In the genomic region with DNA sequence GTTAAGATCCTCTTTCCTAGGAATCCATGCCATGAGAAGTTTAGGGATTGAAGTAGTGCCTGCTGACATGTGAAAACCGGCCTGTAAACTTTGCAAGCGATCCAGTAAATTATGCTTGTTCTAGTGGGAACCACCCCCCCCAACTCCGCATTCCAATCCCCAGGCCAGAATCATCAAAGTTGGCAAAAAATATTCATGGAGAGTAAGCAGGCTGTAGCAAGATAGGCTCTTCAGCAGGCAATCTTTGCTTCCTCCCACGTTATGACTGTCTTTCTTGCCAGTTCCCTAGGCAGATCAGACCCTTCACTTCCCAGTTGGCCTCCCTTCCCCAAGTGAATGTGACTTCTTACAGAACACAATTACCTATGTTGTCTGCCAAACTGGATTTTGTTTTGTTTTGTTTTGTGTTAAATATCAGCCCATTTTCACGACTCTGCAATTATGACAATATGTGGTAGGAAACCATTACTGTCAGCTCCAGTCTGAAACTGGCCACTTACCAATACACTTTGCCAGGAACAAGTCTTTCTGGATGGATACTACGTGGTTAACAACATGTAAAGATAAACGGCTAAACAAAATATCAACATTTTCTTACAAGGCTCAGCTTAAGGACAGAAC, we compare ENCODE assay signal across 11 cellular contexts. TPM values are rescaled to one million over a fixed set of nuclear protein-coding genes. Genes with fewer than 3 reads are reported as not detected.
A peak's percentile ranks its signal among the peaks of the same experiment; 100 is the strongest.
DNase-seq lines count a peak whose midpoint lies in the region; ATAC-seq and TF ChIP-seq lines count a peak whose summit lies in the region.
"Had no signal": no experiment of that assay in that cellular context is flagged by ENCODE, and none has a peak within 500 bp of the region (broad histone marks: within the 10 kb centered on the region; RNA-seq: fewer than 3 reads in every experiment).

No MANE protein-coding gene starts in this region.

- CTCF ChIA-PET in activated CD4-positive, alpha-beta T cell treated with anti-CD3 and anti-CD28 coated beads for 36 hours (lab: Charles Lee) = no interaction called here

- peaks cover 51% of the 10 kb centered on the region for H3K27me3 Mint-ChIP-seq in activated CD4-positive, alpha-beta T cell treated with anti-CD3 and anti-CD28 coated beads for 36 hours
- H3K27me3 Mint-ChIP-seq in activated T-helper 2 cell treated with anti-CD3 and anti-CD28 coated beads, Interferon-gamma antibody, Interleukin-2, Interleukin-4, amounts not matched to agents 10 μg/mL and 5 μg/mL and 100 μg/mL, durations not matched to agents 14 hours and 24 hours and 36 hours (ENCODE audit: low read depth) = no peaks in the 10 kb centered on the region
- H3K27me3 Mint-ChIP-seq in memory B cell = peaks cover 24% of the 10 kb centered on the region

- TF ChIP-seq CTCF in thoracic aorta (IDR thresholded peaks at IDR 0.05) = no peak

- peaks cover 0 to 22% of the 10 kb centered on the region in 2 donors for H3K4me1 ChIP-seq in thoracic aorta (ENCODE audit: control insufficient read depth in 1 of 2, low read depth in 2 of 2)

- peaks cover 49% of the 10 kb centered on the region for H3K4me1 Mint-ChIP-seq in activated CD4-positive, alpha-beta T cell treated with anti-CD3 and anti-CD28 coated beads for 36 hours
- peaks cover 56% of the 10 kb centered on the region for H3K4me1 Mint-ChIP-seq in activated T-helper 2 cell treated with anti-CD3 and anti-CD28 coated beads, Interferon-gamma antibody, Interleukin-2, Interleukin-4, amounts not matched to agents 10 μg/mL and 5 μg/mL and 100 μg/mL, durations not matched to agents 14 hours and 24 hours and 36 hours (ENCODE audit: low read depth)
- peaks cover 37% of the 10 kb centered on the region for H3K4me1 Mint-ChIP-seq in memory B cell

- POLR2A ChIA-PET in activated CD4-positive, alpha-beta T cell treated with anti-CD3 and anti-CD28 coated beads for 36 hours (lab: Charles Lee) = interaction anchor here (0.9 kb wide), 1 partner anchor 8 kb away, joined by 3 read pairs; no protein-coding TSS in a partner anchor

- no peaks in the 10 kb centered on the region for H3K9me3 ChIP-seq in thoracic aorta

- H3K36me3 ChIP-seq in thoracic aorta = no peaks in the 10 kb centered on the region

- no peaks in the 10 kb centered on the region for H3K27me3 ChIP-seq in thoracic aorta (replicated peaks; ENCODE audit: insufficient read depth)

- intact Hi-C loops in activated CD4-positive, alpha-beta T cell treated with anti-CD3 and anti-CD28 coated beads for 36 hours (cut with DNase I, micrococcal nuclease) = loop anchor here in 1 of 2 experiments (5.0 kb wide), 2 partner anchors 89 to 239 kb away; a partner anchor contains a TSS
- intact Hi-C loops in activated T-helper 2 cell treated with anti-CD3 and anti-CD28 coated beads, Interferon-gamma antibody, Interleukin-2, Interleukin-4, amounts not matched to agents 10 μg/mL and 5 μg/mL and 100 μg/mL, durations not matched to agents 14 hours and 24 hours and 36 hours (cut with micrococcal nuclease) = loop anchor here (10.0 kb wide), 1 partner anchor 382 kb away; a partner anchor contains a TSS

- H3K9me3 Mint-ChIP-seq in activated CD4-positive, alpha-beta T cell treated with anti-CD3 and anti-CD28 coated beads for 36 hours (ENCODE audit: low read depth) = no peaks in the 10 kb centered on the region
- no peaks in the 10 kb centered on the region for H3K9me3 Mint-ChIP-seq in activated T-helper 2 cell treated with anti-CD3 and anti-CD28 coated beads, Interferon-gamma antibody, Interleukin-2, Interleukin-4, amounts not matched to agents 10 μg/mL and 5 μg/mL and 100 μg/mL, durations not matched to agents 14 hours and 24 hours and 36 hours
- H3K9me3 Mint-ChIP-seq in memory B cell = no peaks in the 10 kb centered on the region
- H3K9me3 Mint-ChIP-seq: endodermal cell had no signal

- peak overlapping the region; percentile 76 for H3K4me3 ChIP-seq in thoracic aorta

- H3K4me3 Mint-ChIP-seq in activated CD4-positive, alpha-beta T cell treated with anti-CD3 and anti-CD28 coated beads for 36 hours = peak overlapping the region; percentile 87
- peak overlapping the region; percentile 100 for H3K4me3 Mint-ChIP-seq in activated T-helper 2 cell treated with anti-CD3 and anti-CD28 coated beads, Interferon-gamma antibody, Interleukin-2, Interleukin-4, amounts not matched to agents 10 μg/mL and 5 μg/mL and 100 μg/mL, durations not matched to agents 14 hours and 24 hours and 36 hours (ENCODE audit: low read depth)
- peak overlapping the region; percentile 87 for H3K4me3 Mint-ChIP-seq in memory B cell

- DNase-seq in activated CD4-positive, alpha-beta T cell treated with anti-CD3 and anti-CD28 coated beads for 36 hours = no peak
- no peak for DNase-seq in activated CD4-positive, alpha-beta T cell treated with anti-CD3 and anti-CD28 coated beads for 48 hours
- DNase-seq in activated T-helper 2 cell treated with anti-CD3 and anti-CD28 coated beads, Interferon-gamma antibody, Interleukin-2, Interleukin-4, amounts not matched to agents 10 μg/mL and 5 μg/mL and 100 μg/mL, durations not matched to agents 14 hours and 24 hours and 36 hours (ENCODE audit: low spot score) = no peak
- DNase-seq in memory B cell (ENCODE audit: low spot score in 2 of 2) = no peak
- no peak for DNase-seq in thoracic aorta (ENCODE audit: low spot score)
- no peak for DNase-seq in NCI-H1092 treated with DMSO at 0.1 percent for 48 hours (lab: John Stamatoyannopoulos, UW)
- DNase-seq in stimulated activated CD4-positive, alpha-beta T cell treated with anti-CD3 and anti-CD28 coated beads, Interleukin-12 subunit alpha, Interleukin-12 subunit beta, amount 100 ng/mL, for 4 hours = no peak
- no peak for DNase-seq in GOT3 (lab: John Stamatoyannopoulos, UW)
- DNase-seq: NCI-H2171, substantia nigra had no signal

- ATAC-seq in activated CD4-positive, alpha-beta T cell treated with anti-CD3 and anti-CD28 coated beads for 36 hours = no peak
- ATAC-seq in memory B cell (ENCODE audit: low read depth) (no peak), thoracic aorta (ENCODE audit: insufficient number of reproducible peaks, low FRiP score, low read depth) (no peak)

- H3K27ac Mint-ChIP-seq in activated CD4-positive, alpha-beta T cell treated with anti-CD3 and anti-CD28 coated beads for 36 hours = no peak overlapping the region
- H3K27ac Mint-ChIP-seq in activated T-helper 2 cell treated with anti-CD3 and anti-CD28 coated beads, Interferon-gamma antibody, Interleukin-2, Interleukin-4, amounts not matched to agents 10 μg/mL and 5 μg/mL and 100 μg/mL, durations not matched to agents 14 hours and 24 hours and 36 hours = peak overlapping the region; percentile 98
- H3K27ac Mint-ChIP-seq in memory B cell = no peak overlapping the region
- H3K27ac Mint-ChIP-seq: endodermal cell had no signal

- H3K27ac ChIP-seq in thoracic aorta = no peak overlapping the region

- H3K36me3 Mint-ChIP-seq in activated CD4-positive, alpha-beta T cell treated with anti-CD3 and anti-CD28 coated beads for 36 hours (ENCODE audit: low read depth) = no peaks in the 10 kb centered on the region
- peaks cover 51% of the 10 kb centered on the region for H3K36me3 Mint-ChIP-seq in activated T-helper 2 cell treated with anti-CD3 and anti-CD28 coated beads, Interferon-gamma antibody, Interleukin-2, Interleukin-4, amounts not matched to agents 10 μg/mL and 5 μg/mL and 100 μg/mL, durations not matched to agents 14 hours and 24 hours and 36 hours (ENCODE audit: low read depth)
- peaks cover 2% of the 10 kb centered on the region for H3K36me3 Mint-ChIP-seq in memory B cell

RNA-seq across cellular contexts. Expression of a gene that starts 1.1 kb away (rescaled TPM):
- total RNA-seq in activated CD4-positive, alpha-beta T cell treated with anti-CD3 and anti-CD28 coated beads for 36 hours = 1 to 10 TPM; 2.4 TPM
- 53.3 and 54.1 TPM in 2 replicates for total RNA-seq in activated T-helper 2 cell treated with anti-CD3 and anti-CD28 coated beads, Interferon-gamma antibody, Interleukin-2, Interleukin-4, amounts not matched to agents 10 μg/mL and 5 μg/mL and 100 μg/mL, durations not matched to agents 14 hours and 24 hours and 36 hours
- 1 to 10 TPM; 3.3 to 4.3 TPM for total RNA-seq in thoracic aorta
- total RNA-seq: endodermal cell had no signal

RNA-seq across cellular contexts. Expression of a gene that starts 45.5 kb away (rescaled TPM):
- not detected for total RNA-seq in activated CD4-positive, alpha-beta T cell treated with anti-CD3 and anti-CD28 coated beads for 36 hours
- total RNA-seq in activated T-helper 2 cell treated with anti-CD3 and anti-CD28 coated beads, Interferon-gamma antibody, Interleukin-2, Interleukin-4, amounts not matched to agents 10 μg/mL and 5 μg/mL and 100 μg/mL, durations not matched to agents 14 hours and 24 hours and 36 hours = 0.07 and 0.25 TPM in 2 replicates
- 1 to 10 TPM; 2.0 to 2.9 TPM for total RNA-seq in thoracic aorta

Comparison
In these comparisons a context has a peak if more than half of its experiments do, and no peak if none do; other contexts are left out.
1. RNA of a gene that starts 1.1 kb away (total RNA-seq): 53.3 to 54.1 TPM in activated T-helper 2 cell treated with anti-CD3 and anti-CD28 coated beads, Interferon-gamma antibody, Interleukin-2, Interleukin-4, amounts not matched to agents 10 μg/mL and 5 μg/mL and 100 μg/mL, durations not matched to agents 14 hours and 24 hours and 36 hours; 3.3 to 4.3 TPM in thoracic aorta and 2.4 TPM in activated CD4-positive, alpha-beta T cell treated with anti-CD3 and anti-CD28 coated beads for 36 hours; every median in the first group is over 10 times any median in the second.
2. Peak in every context shown above with its lines, with median percentiles within 50 percentile points of each other: H3K4me3 Mint-ChIP-seq.